23 cellular contexts compared by ENCODE assay signal in genomic region chr19:48575931-48576622, GRCh38. TPM values are rescaled to one million over a fixed set of nuclear protein-coding genes. Genes with fewer than 3 reads are reported as not detected.
DNase-seq lines count a peak whose midpoint lies in the region; ATAC-seq, FAIRE-seq and TF ChIP-seq lines count a peak whose summit lies in the region.
"Had no signal": no experiment of that assay in that cellular context is flagged by ENCODE, and none has a peak within 500 bp of the region (broad histone marks: within the 10 kb centered on the region; RNA-seq: fewer than 3 reads in every experiment).

No MANE protein-coding gene starts in this region.

- H3K14ac ChIP-seq in H9 (ENCODE audit: insufficient read depth, low read length) (no peak overlapping the region), trophoblast cell (ENCODE audit: low read length) (no peak overlapping the region)

- DNase-seq in A549 (ENCODE audit: low read depth in 1 of 2, low spot score in 1 of 2) = no peak
- no peak for DNase-seq in H9
- DNase-seq in K562 (ENCODE audit: extremely low read depth in 1 of 4, low spot score in 3 of 4) = no peak
- DNase-seq in trophoblast cell = no peak
- no peak for DNase-seq in NCI-H446 (lab: John Stamatoyannopoulos, UW)
- DNase-seq: 8988T; BE2C; C1 segment of cervical spinal cord; CD4-positive, CD25-positive, alpha-beta regulatory T cell; CD8-positive, alpha-beta memory T cell; COR-L47; DMS 273 treated with DMSO at 0.1 percent for 48 hours; DMS53; DND-41; GOT3 had no signal

- H3K27me3 ChIP-seq in H9 (ENCODE audit: insufficient read depth, low read length) = no peaks in the 10 kb centered on the region
- no peaks in the 10 kb centered on the region for H3K27me3 ChIP-seq in K562 (ENCODE audit: control insufficient read depth in 2 of 2, insufficient read depth in 2 of 2, low read length in 2 of 2)
- H3K27me3 ChIP-seq in trophoblast cell (ENCODE audit: insufficient read depth, low read length) = no peaks in the 10 kb centered on the region
- H3K27me3 ChIP-seq: BE2C had no signal

- WGBS in A549 (ENCODE audit: missing lambda C conversion rate) = 89% methylated on average over 23 of the region's 23 CpGs
- WGBS in H9 (ENCODE audit: extremely low coverage, insufficient read length, low lambda C conversion rate) = no CpG with 5 or more reads among the region's 23 CpGs
- 83% methylated on average over 10 of the region's 23 CpGs for WGBS in K562 (ENCODE audit: insufficient coverage, low coverage, missing lambda C conversion rate)
- WGBS in trophoblast cell (ENCODE audit: extremely low coverage, insufficient coverage, insufficient read length) = no CpG with 5 or more reads among the region's 23 CpGs

- H3K79me1 ChIP-seq in H9 (ENCODE audit: insufficient read depth, low read depth, low read length, poor library complexity, severe bottlenecking) (no peaks in the 10 kb centered on the region), trophoblast cell (ENCODE audit: low read length) (peaks cover 3% of the 10 kb centered on the region)

- H3K9me1 ChIP-seq in K562 (ENCODE audit: control insufficient read depth, insufficient read depth, low read length) = no peaks in the 10 kb centered on the region

- H3K18ac ChIP-seq in H9 (ENCODE audit: insufficient read length, low read depth, low read length) (no peak overlapping the region), trophoblast cell (ENCODE audit: low read length) (no peak overlapping the region)

- no peak overlapping the region for H2BK15ac ChIP-seq in H9 (ENCODE audit: low read depth, low read length)

- no peak overlapping the region for H4K5ac ChIP-seq in H9 (ENCODE audit: insufficient read length, low read depth, low read length)

- H3K4me2 ChIP-seq in A549 (no peak overlapping the region), H9 (ENCODE audit: insufficient read depth, insufficient read length, low read length) (no peak overlapping the region), K562 (ENCODE audit: insufficient read depth, low read length) (no peak overlapping the region), trophoblast cell (ENCODE audit: low read length) (no peak overlapping the region)
- H3K4me2 ChIP-seq: KMS-11 had no signal

- BruUV-seq in K562 (replicated peaks; lab: Mats Ljungman, UMichigan) = no TSS peak

- H3K27ac ChIP-seq in A549 (peak overlapping the region; percentile 29 to 97; a peak in 4 of 6 replicates), H9 (ENCODE audit: insufficient read length, low read depth, low read length) (no peak overlapping the region), K562 (ENCODE audit: extremely low read depth, low read depth, low read length) (no peak overlapping the region), trophoblast cell (ENCODE audit: low read depth, low read length) (no peak overlapping the region)
- H3K27ac ChIP-seq: KMS-11 had no signal

- H3K79me2 ChIP-seq in H9 (ENCODE audit: insufficient read depth, low read length) (no peaks in the 10 kb centered on the region), K562 (ENCODE audit: control insufficient read depth, insufficient read depth, low read length) (no peaks in the 10 kb centered on the region), trophoblast cell (ENCODE audit: control insufficient read depth, insufficient read depth, low read length, poor library complexity) (peaks cover 2% of the 10 kb centered on the region)

- H3K36me3 ChIP-seq in K562 (ENCODE audit: control insufficient read depth, insufficient read depth, low read length) = no peaks in the 10 kb centered on the region
- H3K36me3 ChIP-seq in trophoblast cell (ENCODE audit: control insufficient read depth in 1 of 2, insufficient read depth in 2 of 2, low read length in 2 of 2) = no peaks in the 10 kb centered on the region
- H3K36me3 ChIP-seq: BE2C, HAP-1 had no signal

- no peak overlapping the region for H3K27ac Mint-ChIP-seq in H9
- H3K27ac Mint-ChIP-seq: CD8-positive, alpha-beta memory T cell had no signal

- H3K9me3 Mint-ChIP-seq in H9 = no peaks in the 10 kb centered on the region
- H3K9me3 Mint-ChIP-seq: CD8-positive, alpha-beta memory T cell had no signal

- no peaks in the 10 kb centered on the region for H3K9me3 ChIP-seq in A549
- H3K9me3 ChIP-seq in H9 (ENCODE audit: control insufficient read depth, low read depth, low read length) = no peaks in the 10 kb centered on the region
- no peaks in the 10 kb centered on the region for H3K9me3 ChIP-seq in K562 (replicated peaks; ENCODE audit: control insufficient read depth, insufficient read depth, low read depth, low read length)
- H3K9me3 ChIP-seq in trophoblast cell (ENCODE audit: insufficient read depth, low read depth, low read length) = no peaks in the 10 kb centered on the region
- H3K9me3 ChIP-seq: BE2C, HAP-1 had no signal

- POLR2A ChIA-PET in A549 (lab: Yijun Ruan, JAX) = interaction anchor here (1.4 kb wide), 1 partner anchor 23 kb away, joined by 4 read pairs; no protein-coding TSS in a partner anchor
- POLR2A ChIA-PET in K562 (lab: Yijun Ruan, JAX) = interaction anchor here (0.7 kb wide), 1 partner anchor 128 kb away, joined by 3 read pairs; no protein-coding TSS in a partner anchor

- H2BK120ac ChIP-seq in H9 (ENCODE audit: low read depth, low read length, poor library complexity, severe bottlenecking) (no peak overlapping the region), trophoblast cell (ENCODE audit: insufficient read depth, low read length, poor library complexity) (no peak overlapping the region)

- in situ Hi-C loops in K562 (cut with MboI) = loop anchor here (25.0 kb wide), 1 partner anchor 1536 kb away; no protein-coding TSS in a partner anchor

- H3K4me3 Mint-ChIP-seq in H9 = no peak overlapping the region
- H3K4me3 Mint-ChIP-seq: CD4-positive, CD25-positive, alpha-beta regulatory T cell; CD8-positive, alpha-beta memory T cell had no signal

- H3K4me1 Mint-ChIP-seq in H9 = peaks cover 16 to 21% of the 10 kb centered on the region in 2 experiments
- H3K4me1 Mint-ChIP-seq: CD4-positive, CD25-positive, alpha-beta regulatory T cell; CD8-positive, alpha-beta memory T cell had no signal

- peak overlapping the region; percentile 75 for H2BK20ac ChIP-seq in H9 (ENCODE audit: low read depth, low read length, poor library complexity, severe bottlenecking)

- H4K20me1 ChIP-seq in H9 (ENCODE audit: control insufficient read depth, insufficient read depth, insufficient read length) = no peaks in the 10 kb centered on the region
- H4K20me1 ChIP-seq in K562 (replicated peaks; ENCODE audit: control insufficient read depth, insufficient read depth, low read length) = no peaks in the 10 kb centered on the region

- H4K12ac ChIP-seq in trophoblast cell (ENCODE audit: low read depth, low read length) = no peak overlapping the region

- no peaks in the 10 kb centered on the region for H3K36me3 Mint-ChIP-seq in H9 (ENCODE audit: insufficient read depth in 1 of 3, low read depth in 3 of 3)
- H3K36me3 Mint-ChIP-seq: CD8-positive, alpha-beta memory T cell had no signal

- no peak overlapping the region for H4K91ac ChIP-seq in H9 (ENCODE audit: insufficient read length, low read depth, low read length)
- peak overlapping the region; percentile 62 for H4K91ac ChIP-seq in trophoblast cell (ENCODE audit: low read depth, low read length)

- H2AK5ac ChIP-seq in H9 (ENCODE audit: insufficient read length, low read length) (no peak overlapping the region), trophoblast cell (ENCODE audit: low read length) (peak overlapping the region; percentile 22)

- TF ChIP-seq RAD21 in A549 (conservative IDR thresholded peaks at IDR 0.05 in 1 of 2, IDR thresholded peaks at IDR 0.05 in 1 of 2) (no peak), K562 (CRISPR knock-in tag; conservative IDR thresholded peaks at IDR 0.05 in 1 of 2, IDR thresholded peaks at IDR 0.05 in 1 of 2) (no peak)

- TF ChIP-seq POLR2A in A549 (IDR thresholded peaks at IDR 0.05; ENCODE audit: low read length) (no peak), K562 (conservative IDR thresholded peaks at IDR 0.05) (no peak)

- no peak for TF ChIP-seq CTCF in A549 (IDR thresholded peaks at IDR 0.05)
- TF ChIP-seq CTCF in H9 (conservative IDR thresholded peaks at IDR 0.05) = no peak
- no peak for TF ChIP-seq CTCF in K562 (IDR thresholded peaks at IDR 0.05 in 2 of 3, conservative IDR thresholded peaks at IDR 0.05 in 1 of 3; ENCODE audit: insufficient read depth in 2 of 3, low read depth in 1 of 3, low read length in 3 of 3)

- H3K4me1 ChIP-seq in A549 = peaks cover 41% of the 10 kb centered on the region
- H3K4me1 ChIP-seq in H9 (ENCODE audit: insufficient read depth, low read length) = peaks cover 3% of the 10 kb centered on the region; the same call in 1 of the 2 replicates
- H3K4me1 ChIP-seq in K562 (replicated peaks in 1 of 2; ENCODE audit: control insufficient read depth in 2 of 2, insufficient read depth in 2 of 2, low read length in 2 of 2) = peaks cover 7% of the 10 kb centered on the region in 2 experiments; a peak in 3 of 5 replicates
- H3K4me1 ChIP-seq in trophoblast cell (ENCODE audit: control insufficient read depth in 1 of 2, insufficient read depth in 2 of 2, low read length in 2 of 2) = peaks cover 9 to 12% of the 10 kb centered on the region in 2 experiments
- H3K4me1 ChIP-seq: BE2C had no signal

- intact Hi-C loops in K562 (cut with micrococcal nuclease) = no loop called here

- peaks cover 7% of the 10 kb centered on the region for H3K27me3 Mint-ChIP-seq in H9 (ENCODE audit: low read depth)
- H3K27me3 Mint-ChIP-seq: CD4-positive, CD25-positive, alpha-beta regulatory T cell; CD8-positive, alpha-beta memory T cell had no signal

- H3K4me3 ChIP-seq in A549 (no peak overlapping the region), K562 (no peak overlapping the region), trophoblast cell (ENCODE audit: low read depth, low read length) (no peak overlapping the region)
- H3K4me3 ChIP-seq: HAP-1 had no signal

- CTCF ChIA-PET in A549 (lab: Yijun Ruan, JAX) = interaction anchor here (1.0 to 21.8 kb wide), 6 partner anchors 9 to 225 kb away, joined by 3 to 618 read pairs (median 8); no protein-coding TSS in a partner anchor
- CTCF ChIA-PET in K562 (lab: Yijun Ruan, JAX; ENCODE audit: low intra/inter-chr PET ratio) = no interaction called here

- FAIRE-seq in A549 (lab: Jason Lieb, UNC) (no peak), K562 (lab: Jason Lieb, UNC) (no peak)
- FAIRE-seq: G401.6, GM12891, GM18507, HepG2 had no signal

- H2BK5ac ChIP-seq in H9 (ENCODE audit: insufficient read length, low read length) (no peak overlapping the region), trophoblast cell (ENCODE audit: low read depth, low read length, poor library complexity) (no peak overlapping the region)

- no peak overlapping the region for H3K23ac ChIP-seq in H9 (ENCODE audit: insufficient read length, low read depth, low read length)
- no peak overlapping the region for H3K23ac ChIP-seq in trophoblast cell (ENCODE audit: low read length)

- no peaks in the 10 kb centered on the region for H3K23me2 ChIP-seq in H9 (ENCODE audit: insufficient read length, low read depth, low read length, poor library complexity, severe bottlenecking)

- H2AFZ ChIP-seq in H9 (ENCODE audit: low read length) (no peak overlapping the region), K562 (ENCODE audit: low read depth, low read length) (no peak overlapping the region), trophoblast cell (ENCODE audit: insufficient read depth, low read length, poor library complexity) (no peak overlapping the region)

- no peak overlapping the region for H3K4ac ChIP-seq in H9 (ENCODE audit: low read depth, low read length)
- H3K4ac ChIP-seq in trophoblast cell (ENCODE audit: low read depth, low read length) = no peak overlapping the region

- no peak overlapping the region for H3T11ph ChIP-seq in H9 (ENCODE audit: low read length)

- H2BK12ac ChIP-seq in H9 (ENCODE audit: insufficient read length, low read depth, low read length) (no peak overlapping the region), trophoblast cell (ENCODE audit: low read length) (no peak overlapping the region)

- no peak overlapping the region for H3K9ac ChIP-seq in H9 (ENCODE audit: extremely low read depth, insufficient read length, low read length)
- no peak overlapping the region for H3K9ac ChIP-seq in K562 (ENCODE audit: insufficient read depth in 1 of 2, low read depth in 2 of 2, low read length in 2 of 2)
- no peak overlapping the region for H3K9ac ChIP-seq in trophoblast cell (ENCODE audit: low read length)
- H3K9ac ChIP-seq: KMS-11 had no signal

- no peak for TF ChIP-seq EP300 in A549 (IDR thresholded peaks at IDR 0.05)
- TF ChIP-seq EP300 in K562 (IDR thresholded peaks at IDR 0.05; ENCODE audit: low read length) = no peak

- ATAC-seq in A549 = no peak
- no peak for ATAC-seq in K562
- no peak for ATAC-seq in HG02759 (IDR thresholded peaks at IDR 0.05; ENCODE audit: unreplicated experiment)
- no peak for ATAC-seq in HG02840 (IDR thresholded peaks at IDR 0.05; ENCODE audit: low FRiP score, unreplicated experiment)
- ATAC-seq: HepG2 had no signal

- no peak overlapping the region for H3K56ac ChIP-seq in H9 (ENCODE audit: insufficient read length, low read depth, low read length)

- H4K8ac ChIP-seq in H9 (replicated peaks; ENCODE audit: insufficient read length, low read depth, low read length) (no peak overlapping the region), trophoblast cell (ENCODE audit: low read depth, low read length) (no peak overlapping the region)

RNA-seq across cellular contexts. Expression of gene SULT2B1, which starts 24.1 kb away (rescaled TPM):
- polyA plus RNA-seq in A549 (2011; rRNA removed) (22.2 and 22.4 TPM in 2 replicates), A549 (2017; fragmentation: RNase III; extraction: RNeasy Plus Mini Kit Qiagen cat#74134 plus additional on column Dnase treatment) (30.1 to 36.5 TPM (median 34.3 TPM) in 3 replicates), K562 (2011; rRNA removed) (0.38 and 0.46 TPM in 2 replicates), K562 (2014; fragmentation: Illumina TruSeq; extraction: Trizol) (0.09 and 0.28 TPM in 2 replicates), K562 (2014; fragmentation: Nextera tagmentation; extraction: Ambion mirVana) (under 1 TPM in 1 of 2 experiments, not detected in 1; 0.14 TPM), K562 (2014; rRNA removed) (0.11 and 0.32 TPM in 2 replicates)
- 31.5 and 41.0 TPM in 2 replicates for polyA plus RNA-seq in A549 (2012; cell fraction: cytosol; rRNA removed)
- polyA plus RNA-seq in A549 (2012; cell fraction: nucleus; rRNA removed) = 23.6 and 29.0 TPM in 2 replicates
- 26.5 and 28.7 TPM in 2 replicates for polyA minus RNA-seq in A549 (2011; rRNA and poly(A)+ RNA removed)
- total RNA-seq in H9 (2021) (1.3 and 1.7 TPM in 2 replicates), K562 (2014; rRNA removed) (0.37 and 0.54 TPM in 2 replicates), K562 (2014; rRNA removed; fragmentation: Illumina TruSeq; extraction: Trizol) (0.22 TPM in 1 of 2 replicates, not detected in the other), K562 (2015; rRNA removed; fragmentation: Illumina TruSeq; extraction: Trizol) (0.26 TPM in 1 of 2 replicates, not detected in the other), K562 (2021) (0.42 and 0.62 TPM in 2 replicates)
- not detected in 2 replicates for total RNA-seq in K562 (2011; cell fraction: chromatin; rRNA removed; ENCODE audit: low replicate concordance)
- not detected in 2 replicates for total RNA-seq in K562 (2011; cell fraction: nucleolus; rRNA removed)
- 0.37 TPM in 1 of 2 replicates, not detected in the other for total RNA-seq in K562 (2011; cell fraction: nucleoplasm; rRNA removed)
- 0.37 and 1.5 TPM in 2 replicates for polyA plus RNA-seq in K562 (2011; cell fraction: cytosol; rRNA removed)
- polyA plus RNA-seq in K562 (2011; cell fraction: nucleus; rRNA removed) = 0.10 and 0.14 TPM in 2 replicates
- 0.53 and 1.2 TPM in 2 replicates for polyA plus RNA-seq in K562 (2012)
- 0.30 TPM in 1 of 2 replicates, not detected in the other for polyA minus RNA-seq in K562 (2011; rRNA and poly(A)+ RNA removed)
- polyA minus RNA-seq in K562 (2011; cell fraction: cytosol; rRNA and poly(A)+ RNA removed) = not detected in 2 replicates
- not detected in 2 replicates for polyA minus RNA-seq in K562 (2011; cell fraction: nucleus; rRNA and poly(A)+ RNA removed)
- polyA plus RNA-seq in trophoblast cell (2013) = 0.39 and 0.44 TPM in 2 replicates
- total RNA-seq: CD4-positive, CD25-positive, alpha-beta regulatory T cell; CD8-positive, alpha-beta memory T cell; HepG2 had no signal
- polyA plus RNA-seq: CD8-positive, alpha-beta memory T cell had no signal

RNA-seq across cellular contexts. Expression of gene SPACA4, which starts 30.5 kb away (rescaled TPM):
- polyA plus RNA-seq in A549 (2011; rRNA removed) (0.08 and 0.09 TPM in 2 replicates), A549 (2017; fragmentation: RNase III; extraction: RNeasy Plus Mini Kit Qiagen cat#74134 plus additional on column Dnase treatment) (0.12 to 0.13 TPM in 2 of 3 replicates, not detected in the other), K562 (2011; rRNA removed) (not detected in 2 replicates), K562 (2014; fragmentation: Illumina TruSeq; extraction: Trizol) (not detected in 2 replicates), K562 (2014; fragmentation: Nextera tagmentation; extraction: Ambion mirVana) (not detected), K562 (2014; rRNA removed) (not detected in 2 replicates)
- 0.08 and 0.16 TPM in 2 replicates for polyA plus RNA-seq in A549 (2012; cell fraction: cytosol; rRNA removed)
- polyA plus RNA-seq in A549 (2012; cell fraction: nucleus; rRNA removed) = 0.24 and 0.60 TPM in 2 replicates
- polyA minus RNA-seq in A549 (2011; rRNA and poly(A)+ RNA removed) = 0.39 TPM in 1 of 2 replicates, not detected in the other
- total RNA-seq in H9 (2021) (not detected in 2 replicates), K562 (2014; rRNA removed) (not detected in 2 replicates), K562 (2014; rRNA removed; fragmentation: Illumina TruSeq; extraction: Trizol) (not detected in 2 replicates), K562 (2015; rRNA removed; fragmentation: Illumina TruSeq; extraction: Trizol) (not detected in 2 replicates), K562 (2021) (not detected in 2 replicates)
- total RNA-seq in K562 (2011; cell fraction: chromatin; rRNA removed; ENCODE audit: low replicate concordance) = not detected in 2 replicates
- total RNA-seq in K562 (2011; cell fraction: nucleolus; rRNA removed) = not detected in 2 replicates
- total RNA-seq in K562 (2011; cell fraction: nucleoplasm; rRNA removed) = not detected in 2 replicates
- polyA plus RNA-seq in K562 (2011; cell fraction: cytosol; rRNA removed) = 0.09 TPM in 1 of 2 replicates, not detected in the other
- not detected in 2 replicates for polyA plus RNA-seq in K562 (2011; cell fraction: nucleus; rRNA removed)
- not detected in 2 replicates for polyA plus RNA-seq in K562 (2012)
- not detected in 2 replicates for polyA minus RNA-seq in K562 (2011; rRNA and poly(A)+ RNA removed)
- polyA minus RNA-seq in K562 (2011; cell fraction: cytosol; rRNA and poly(A)+ RNA removed) = not detected in 2 replicates
- polyA minus RNA-seq in K562 (2011; cell fraction: nucleus; rRNA and poly(A)+ RNA removed) = not detected in 2 replicates
- not detected in 2 replicates for polyA plus RNA-seq in trophoblast cell (2013)
- total RNA-seq: CD4-positive, CD25-positive, alpha-beta regulatory T cell; CD8-positive, alpha-beta memory T cell; HepG2 had no signal
- polyA plus RNA-seq: CD8-positive, alpha-beta memory T cell; HepG2 had no signal

RNA-seq across cellular contexts. Expression of gene FAM83E, which starts 38.8 kb away (rescaled TPM):
- polyA plus RNA-seq in A549 (2011; rRNA removed) (0.16 and 0.45 TPM in 2 replicates), A549 (2017; fragmentation: RNase III; extraction: RNeasy Plus Mini Kit Qiagen cat#74134 plus additional on column Dnase treatment) (0.24 to 0.45 TPM (median 0.41 TPM) in 3 replicates), K562 (2011; rRNA removed) (0.15 TPM in 2 replicates), K562 (2014; fragmentation: Illumina TruSeq; extraction: Trizol) (not detected in 2 replicates), K562 (2014; fragmentation: Nextera tagmentation; extraction: Ambion mirVana) (not detected), K562 (2014; rRNA removed) (0.04 and 0.19 TPM in 2 replicates)
- 0.13 and 0.25 TPM in 2 replicates for polyA plus RNA-seq in A549 (2012; cell fraction: cytosol; rRNA removed)
- polyA plus RNA-seq in A549 (2012; cell fraction: nucleus; rRNA removed) = 0.29 and 0.73 TPM in 2 replicates
- 0.45 and 0.73 TPM in 2 replicates for polyA minus RNA-seq in A549 (2011; rRNA and poly(A)+ RNA removed)
- total RNA-seq in H9 (2021) (9.2 and 9.5 TPM in 2 replicates), K562 (2014; rRNA removed) (0.82 TPM in 1 of 2 replicates, not detected in the other), K562 (2014; rRNA removed; fragmentation: Illumina TruSeq; extraction: Trizol) (0.29 TPM in 1 of 2 replicates, not detected in the other), K562 (2015; rRNA removed; fragmentation: Illumina TruSeq; extraction: Trizol) (0.45 and 0.87 TPM in 2 replicates), K562 (2021) (0.71 and 1.3 TPM in 2 replicates)
- 1.9 and 6.0 TPM in 2 replicates for total RNA-seq in K562 (2011; cell fraction: chromatin; rRNA removed; ENCODE audit: low replicate concordance)
- 3.4 and 7.2 TPM in 2 replicates for total RNA-seq in K562 (2011; cell fraction: nucleolus; rRNA removed)
- total RNA-seq in K562 (2011; cell fraction: nucleoplasm; rRNA removed) = 6.5 and 9.6 TPM in 2 replicates
- 0.04 TPM in 1 of 2 replicates, not detected in the other for polyA plus RNA-seq in K562 (2011; cell fraction: cytosol; rRNA removed)
- 0.18 and 1.2 TPM in 2 replicates for polyA plus RNA-seq in K562 (2011; cell fraction: nucleus; rRNA removed)
- polyA plus RNA-seq in K562 (2012) = 0.13 and 0.14 TPM in 2 replicates
- not detected in 2 replicates for polyA minus RNA-seq in K562 (2011; rRNA and poly(A)+ RNA removed)
- not detected in 2 replicates for polyA minus RNA-seq in K562 (2011; cell fraction: cytosol; rRNA and poly(A)+ RNA removed)
- 2.4 and 4.2 TPM in 2 replicates for polyA minus RNA-seq in K562 (2011; cell fraction: nucleus; rRNA and poly(A)+ RNA removed)
- 0.07 TPM in 2 replicates for polyA plus RNA-seq in trophoblast cell (2013)
- polyA plus RNA-seq: CD8-positive, alpha-beta memory T cell had no signal

RNA-seq across cellular contexts. Expression of gene RPL18, which starts 42.9 kb away (rescaled TPM):
- 1,390 and 1,780 TPM in 2 replicates for polyA plus RNA-seq in A549 (2011; rRNA removed)
- polyA plus RNA-seq in A549 (2012; cell fraction: cytosol; rRNA removed) = 2,689 and 2,957 TPM in 2 replicates
- polyA plus RNA-seq in A549 (2012; cell fraction: nucleus; rRNA removed) = 2,348 and 2,474 TPM in 2 replicates
- polyA plus RNA-seq in A549 (2017; fragmentation: RNase III; extraction: RNeasy Plus Mini Kit Qiagen cat#74134 plus additional on column Dnase treatment) = 2,568 to 2,696 TPM (median 2,647 TPM) in 3 replicates
- 793 and 1,174 TPM in 2 replicates for polyA minus RNA-seq in A549 (2011; rRNA and poly(A)+ RNA removed)
- 1,855 and 1,874 TPM in 2 replicates for total RNA-seq in H9 (2021)
- 185 and 358 TPM in 2 replicates for total RNA-seq in K562 (2011; cell fraction: chromatin; rRNA removed; ENCODE audit: low replicate concordance)
- total RNA-seq in K562 (2011; cell fraction: nucleolus; rRNA removed) = 779 and 884 TPM in 2 replicates
- 712 and 996 TPM in 2 replicates for total RNA-seq in K562 (2011; cell fraction: nucleoplasm; rRNA removed)
- total RNA-seq in K562 (2014; rRNA removed) = 2,565 and 3,619 TPM in 2 replicates
- total RNA-seq in K562 (2014; rRNA removed; fragmentation: Illumina TruSeq; extraction: Trizol) = 1,358 and 1,367 TPM in 2 replicates
- 2,022 and 2,084 TPM in 2 replicates for total RNA-seq in K562 (2015; rRNA removed; fragmentation: Illumina TruSeq; extraction: Trizol)
- total RNA-seq in K562 (2021) = 2,028 and 2,113 TPM in 2 replicates
- 1,530 and 1,971 TPM in 2 replicates for polyA plus RNA-seq in K562 (2011; rRNA removed)
- polyA plus RNA-seq in K562 (2011; cell fraction: cytosol; rRNA removed) = 2,544 and 3,068 TPM in 2 replicates
- polyA plus RNA-seq in K562 (2011; cell fraction: nucleus; rRNA removed) = 847 and 901 TPM in 2 replicates
- polyA plus RNA-seq in K562 (2012) = 2,553 and 4,056 TPM in 2 replicates
- polyA plus RNA-seq in K562 (2014; fragmentation: Illumina TruSeq; extraction: Trizol) = 1,653 and 2,262 TPM in 2 replicates
- 100 to 1,000 TPM; 312 to 402 TPM for polyA plus RNA-seq in K562 (2014; fragmentation: Nextera tagmentation; extraction: Ambion mirVana)
- polyA plus RNA-seq in K562 (2014; rRNA removed) = 2,460 and 2,635 TPM in 2 replicates
- 413 and 534 TPM in 2 replicates for polyA minus RNA-seq in K562 (2011; rRNA and poly(A)+ RNA removed)
- polyA minus RNA-seq in K562 (2011; cell fraction: cytosol; rRNA and poly(A)+ RNA removed) = 805 and 1,017 TPM in 2 replicates
- polyA minus RNA-seq in K562 (2011; cell fraction: nucleus; rRNA and poly(A)+ RNA removed) = 167 and 323 TPM in 2 replicates
- 1,727 and 1,729 TPM in 2 replicates for polyA plus RNA-seq in trophoblast cell (2013)

RNA-seq across cellular contexts. Expression of gene SPHK2, which starts 43.2 kb away (rescaled TPM):
- polyA plus RNA-seq in A549 (2011; rRNA removed) (5.5 and 6.1 TPM in 2 replicates), A549 (2017; fragmentation: RNase III; extraction: RNeasy Plus Mini Kit Qiagen cat#74134 plus additional on column Dnase treatment) (14.7 to 18.3 TPM (median 17.1 TPM) in 3 replicates), K562 (2011; rRNA removed) (2.0 and 3.5 TPM in 2 replicates), K562 (2014; fragmentation: Illumina TruSeq; extraction: Trizol) (2.6 and 6.4 TPM in 2 replicates), K562 (2014; fragmentation: Nextera tagmentation; extraction: Ambion mirVana) (under 1 TPM; 0.10 to 0.17 TPM), K562 (2014; rRNA removed) (9.0 and 10.8 TPM in 2 replicates)
- polyA plus RNA-seq in A549 (2012; cell fraction: cytosol; rRNA removed) = 13.7 and 18.6 TPM in 2 replicates
- 37.8 and 64.1 TPM in 2 replicates for polyA plus RNA-seq in A549 (2012; cell fraction: nucleus; rRNA removed)
- 8.5 and 10.8 TPM in 2 replicates for polyA minus RNA-seq in A549 (2011; rRNA and poly(A)+ RNA removed)
- total RNA-seq in H9 (2021) (55.0 and 57.2 TPM in 2 replicates), K562 (2014; rRNA removed) (4.0 and 8.2 TPM in 2 replicates), K562 (2014; rRNA removed; fragmentation: Illumina TruSeq; extraction: Trizol) (2.1 and 2.9 TPM in 2 replicates), K562 (2015; rRNA removed; fragmentation: Illumina TruSeq; extraction: Trizol) (5.4 and 5.5 TPM in 2 replicates), K562 (2021) (13.9 and 15.2 TPM in 2 replicates)
- total RNA-seq in K562 (2011; cell fraction: chromatin; rRNA removed; ENCODE audit: low replicate concordance) = 16.1 and 40.7 TPM in 2 replicates
- total RNA-seq in K562 (2011; cell fraction: nucleolus; rRNA removed) = 26.3 and 31.7 TPM in 2 replicates
- 25.7 and 33.8 TPM in 2 replicates for total RNA-seq in K562 (2011; cell fraction: nucleoplasm; rRNA removed)
- 2.7 and 9.3 TPM in 2 replicates for polyA plus RNA-seq in K562 (2011; cell fraction: cytosol; rRNA removed)
- polyA plus RNA-seq in K562 (2011; cell fraction: nucleus; rRNA removed) = 11.1 and 18.6 TPM in 2 replicates
- 7.0 and 7.3 TPM in 2 replicates for polyA plus RNA-seq in K562 (2012)
- 2.8 and 3.5 TPM in 2 replicates for polyA minus RNA-seq in K562 (2011; rRNA and poly(A)+ RNA removed)
- polyA minus RNA-seq in K562 (2011; cell fraction: cytosol; rRNA and poly(A)+ RNA removed) = 5.3 and 7.7 TPM in 2 replicates
- polyA minus RNA-seq in K562 (2011; cell fraction: nucleus; rRNA and poly(A)+ RNA removed) = 8.6 and 9.6 TPM in 2 replicates
- polyA plus RNA-seq in trophoblast cell (2013) = 14.1 and 14.9 TPM in 2 replicates

Comparison
In these comparisons a context has a peak if more than half of its experiments do, and no peak if none do; other contexts are left out.
1. H3K27ac ChIP-seq: peak in A549 (2 of 2); none in H9 (single experiment), K562 (single experiment) and trophoblast cell (single experiment).